In genomic region chr7:26850193-26850651, GRCh38 we compare ENCODE assay signal across 1 cellular context.
TF ChIP-seq lines count a peak whose summit lies in the region.

No MANE protein-coding gene starts in this region.

TF ChIP-seq in K562, 482 proteins besides CTCF, POLR2A, EP300 and RAD21 (continued from another document and continues in another):
- TF ChIP-seq, protein P1, sequence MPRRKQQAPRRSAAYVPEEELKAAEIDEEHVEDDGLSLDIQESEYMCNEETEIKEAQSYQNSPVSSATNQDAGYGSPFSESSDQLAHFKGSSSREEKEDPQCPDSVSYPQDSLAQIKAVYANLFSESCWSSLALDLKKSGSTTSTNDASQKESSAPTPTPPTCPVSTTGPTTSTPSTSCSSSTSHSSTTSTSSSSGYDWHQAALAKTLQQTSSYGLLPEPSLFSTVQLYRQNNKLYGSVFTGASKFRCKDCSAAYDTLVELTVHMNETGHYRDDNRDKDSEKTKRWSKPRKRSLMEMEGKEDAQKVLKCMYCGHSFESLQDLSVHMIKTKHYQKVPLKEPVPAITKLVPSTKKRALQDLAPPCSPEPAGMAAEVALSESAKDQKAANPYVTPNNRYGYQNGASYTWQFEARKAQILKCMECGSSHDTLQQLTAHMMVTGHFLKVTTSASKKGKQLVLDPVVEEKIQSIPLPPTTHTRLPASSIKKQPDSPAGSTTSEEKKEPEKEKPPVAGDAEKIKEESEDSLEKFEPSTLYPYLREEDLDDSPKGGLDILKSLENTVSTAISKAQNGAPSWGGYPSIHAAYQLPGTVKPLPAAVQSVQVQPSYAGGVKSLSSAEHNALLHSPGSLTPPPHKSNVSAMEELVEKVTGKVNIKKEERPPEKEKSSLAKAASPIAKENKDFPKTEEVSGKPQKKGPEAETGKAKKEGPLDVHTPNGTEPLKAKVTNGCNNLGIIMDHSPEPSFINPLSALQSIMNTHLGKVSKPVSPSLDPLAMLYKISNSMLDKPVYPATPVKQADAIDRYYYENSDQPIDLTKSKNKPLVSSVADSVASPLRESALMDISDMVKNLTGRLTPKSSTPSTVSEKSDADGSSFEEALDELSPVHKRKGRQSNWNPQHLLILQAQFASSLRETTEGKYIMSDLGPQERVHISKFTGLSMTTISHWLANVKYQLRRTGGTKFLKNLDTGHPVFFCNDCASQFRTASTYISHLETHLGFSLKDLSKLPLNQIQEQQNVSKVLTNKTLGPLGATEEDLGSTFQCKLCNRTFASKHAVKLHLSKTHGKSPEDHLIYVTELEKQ (CRISPR knock-in tag; IDR thresholded peaks at IDR 0.05), result no peak
- TF ChIP-seq RCOR1 (IDR thresholded peaks at IDR 0.05; ENCODE audit: borderline replicate concordance in 1 of 2, low read depth in 2 of 2, low read length in 2 of 2) (peak in 1 of 2 experiments; percentile 46; a peak in 1 of 4 replicates), RERE (CRISPR knock-in tag; IDR thresholded peaks at IDR 0.05; ENCODE audit: borderline replicate concordance) (no peak), ZNF212 (CRISPR knock-in tag; IDR thresholded peaks at IDR 0.05) (no peak), POLR2G (IDR thresholded peaks at IDR 0.05; ENCODE audit: low read depth, low read length) (no peak), ZNF133 (CRISPR knock-in tag; IDR thresholded peaks at IDR 0.05) (no peak), HNRNPLL (IDR thresholded peaks at IDR 0.05; ENCODE audit: low read depth, low read length, poor library complexity, severe bottlenecking) (no peak), NFIX (CRISPR knock-in tag; IDR thresholded peaks at IDR 0.05; ENCODE audit: low read depth) (no peak), ZKSCAN3 (CRISPR knock-in tag; IDR thresholded peaks at IDR 0.05) (no peak), AFF1 (IDR thresholded peaks at IDR 0.05; ENCODE audit: low read depth in 1 of 2, partially characterized antibody in 2 of 2) (peak in 1 of 2 experiments; percentile 61), SP1 (CRISPR knock-in tag; IDR thresholded peaks at IDR 0.05) (no peak), CBFA2T2 (conservative IDR thresholded peaks at IDR 0.05) (no peak), ZNF24 (IDR thresholded peaks at IDR 0.05) (no peak), L3MBTL2 (IDR thresholded peaks at IDR 0.05) (no peak), HLTF (IDR thresholded peaks at IDR 0.05) (no peak), TCF3 (CRISPR knock-in tag; IDR thresholded peaks at IDR 0.05) (no peak), HOXB6 (CRISPR knock-in tag; IDR thresholded peaks at IDR 0.05; ENCODE audit: borderline replicate concordance) (no peak), ZC3H11A (IDR thresholded peaks at IDR 0.05; ENCODE audit: low read depth, low read length) (no peak), SIX5 (IDR thresholded peaks at IDR 0.05; ENCODE audit: borderline replicate concordance in 1 of 2, insufficient read depth in 1 of 2, low read depth in 1 of 2, low read length in 2 of 2) (no peak), ZNF655 (CRISPR knock-in tag; IDR thresholded peaks at IDR 0.05) (no peak), ZNF121 (CRISPR knock-in tag; conservative IDR thresholded peaks at IDR 0.05) (no peak), ZNF589 (CRISPR knock-in tag; IDR thresholded peaks at IDR 0.05; ENCODE audit: low read depth) (peak; percentile 56; the same call in 1 of the 2 replicates), CC2D1A (IDR thresholded peaks at IDR 0.05) (peak; percentile 72; the same call in 1 of the 2 replicates), NFYB (IDR thresholded peaks at IDR 0.05; ENCODE audit: extremely low read depth, insufficient read length) (no peak)
- TF ChIP-seq, protein P2, sequence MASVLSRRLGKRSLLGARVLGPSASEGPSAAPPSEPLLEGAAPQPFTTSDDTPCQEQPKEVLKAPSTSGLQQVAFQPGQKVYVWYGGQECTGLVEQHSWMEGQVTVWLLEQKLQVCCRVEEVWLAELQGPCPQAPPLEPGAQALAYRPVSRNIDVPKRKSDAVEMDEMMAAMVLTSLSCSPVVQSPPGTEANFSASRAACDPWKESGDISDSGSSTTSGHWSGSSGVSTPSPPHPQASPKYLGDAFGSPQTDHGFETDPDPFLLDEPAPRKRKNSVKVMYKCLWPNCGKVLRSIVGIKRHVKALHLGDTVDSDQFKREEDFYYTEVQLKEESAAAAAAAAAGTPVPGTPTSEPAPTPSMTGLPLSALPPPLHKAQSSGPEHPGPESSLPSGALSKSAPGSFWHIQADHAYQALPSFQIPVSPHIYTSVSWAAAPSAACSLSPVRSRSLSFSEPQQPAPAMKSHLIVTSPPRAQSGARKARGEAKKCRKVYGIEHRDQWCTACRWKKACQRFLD (CRISPR knock-in tag; IDR thresholded peaks at IDR 0.05), result no peak; the same call in 1 of the 2 replicates
- TF ChIP-seq, protein P3, sequence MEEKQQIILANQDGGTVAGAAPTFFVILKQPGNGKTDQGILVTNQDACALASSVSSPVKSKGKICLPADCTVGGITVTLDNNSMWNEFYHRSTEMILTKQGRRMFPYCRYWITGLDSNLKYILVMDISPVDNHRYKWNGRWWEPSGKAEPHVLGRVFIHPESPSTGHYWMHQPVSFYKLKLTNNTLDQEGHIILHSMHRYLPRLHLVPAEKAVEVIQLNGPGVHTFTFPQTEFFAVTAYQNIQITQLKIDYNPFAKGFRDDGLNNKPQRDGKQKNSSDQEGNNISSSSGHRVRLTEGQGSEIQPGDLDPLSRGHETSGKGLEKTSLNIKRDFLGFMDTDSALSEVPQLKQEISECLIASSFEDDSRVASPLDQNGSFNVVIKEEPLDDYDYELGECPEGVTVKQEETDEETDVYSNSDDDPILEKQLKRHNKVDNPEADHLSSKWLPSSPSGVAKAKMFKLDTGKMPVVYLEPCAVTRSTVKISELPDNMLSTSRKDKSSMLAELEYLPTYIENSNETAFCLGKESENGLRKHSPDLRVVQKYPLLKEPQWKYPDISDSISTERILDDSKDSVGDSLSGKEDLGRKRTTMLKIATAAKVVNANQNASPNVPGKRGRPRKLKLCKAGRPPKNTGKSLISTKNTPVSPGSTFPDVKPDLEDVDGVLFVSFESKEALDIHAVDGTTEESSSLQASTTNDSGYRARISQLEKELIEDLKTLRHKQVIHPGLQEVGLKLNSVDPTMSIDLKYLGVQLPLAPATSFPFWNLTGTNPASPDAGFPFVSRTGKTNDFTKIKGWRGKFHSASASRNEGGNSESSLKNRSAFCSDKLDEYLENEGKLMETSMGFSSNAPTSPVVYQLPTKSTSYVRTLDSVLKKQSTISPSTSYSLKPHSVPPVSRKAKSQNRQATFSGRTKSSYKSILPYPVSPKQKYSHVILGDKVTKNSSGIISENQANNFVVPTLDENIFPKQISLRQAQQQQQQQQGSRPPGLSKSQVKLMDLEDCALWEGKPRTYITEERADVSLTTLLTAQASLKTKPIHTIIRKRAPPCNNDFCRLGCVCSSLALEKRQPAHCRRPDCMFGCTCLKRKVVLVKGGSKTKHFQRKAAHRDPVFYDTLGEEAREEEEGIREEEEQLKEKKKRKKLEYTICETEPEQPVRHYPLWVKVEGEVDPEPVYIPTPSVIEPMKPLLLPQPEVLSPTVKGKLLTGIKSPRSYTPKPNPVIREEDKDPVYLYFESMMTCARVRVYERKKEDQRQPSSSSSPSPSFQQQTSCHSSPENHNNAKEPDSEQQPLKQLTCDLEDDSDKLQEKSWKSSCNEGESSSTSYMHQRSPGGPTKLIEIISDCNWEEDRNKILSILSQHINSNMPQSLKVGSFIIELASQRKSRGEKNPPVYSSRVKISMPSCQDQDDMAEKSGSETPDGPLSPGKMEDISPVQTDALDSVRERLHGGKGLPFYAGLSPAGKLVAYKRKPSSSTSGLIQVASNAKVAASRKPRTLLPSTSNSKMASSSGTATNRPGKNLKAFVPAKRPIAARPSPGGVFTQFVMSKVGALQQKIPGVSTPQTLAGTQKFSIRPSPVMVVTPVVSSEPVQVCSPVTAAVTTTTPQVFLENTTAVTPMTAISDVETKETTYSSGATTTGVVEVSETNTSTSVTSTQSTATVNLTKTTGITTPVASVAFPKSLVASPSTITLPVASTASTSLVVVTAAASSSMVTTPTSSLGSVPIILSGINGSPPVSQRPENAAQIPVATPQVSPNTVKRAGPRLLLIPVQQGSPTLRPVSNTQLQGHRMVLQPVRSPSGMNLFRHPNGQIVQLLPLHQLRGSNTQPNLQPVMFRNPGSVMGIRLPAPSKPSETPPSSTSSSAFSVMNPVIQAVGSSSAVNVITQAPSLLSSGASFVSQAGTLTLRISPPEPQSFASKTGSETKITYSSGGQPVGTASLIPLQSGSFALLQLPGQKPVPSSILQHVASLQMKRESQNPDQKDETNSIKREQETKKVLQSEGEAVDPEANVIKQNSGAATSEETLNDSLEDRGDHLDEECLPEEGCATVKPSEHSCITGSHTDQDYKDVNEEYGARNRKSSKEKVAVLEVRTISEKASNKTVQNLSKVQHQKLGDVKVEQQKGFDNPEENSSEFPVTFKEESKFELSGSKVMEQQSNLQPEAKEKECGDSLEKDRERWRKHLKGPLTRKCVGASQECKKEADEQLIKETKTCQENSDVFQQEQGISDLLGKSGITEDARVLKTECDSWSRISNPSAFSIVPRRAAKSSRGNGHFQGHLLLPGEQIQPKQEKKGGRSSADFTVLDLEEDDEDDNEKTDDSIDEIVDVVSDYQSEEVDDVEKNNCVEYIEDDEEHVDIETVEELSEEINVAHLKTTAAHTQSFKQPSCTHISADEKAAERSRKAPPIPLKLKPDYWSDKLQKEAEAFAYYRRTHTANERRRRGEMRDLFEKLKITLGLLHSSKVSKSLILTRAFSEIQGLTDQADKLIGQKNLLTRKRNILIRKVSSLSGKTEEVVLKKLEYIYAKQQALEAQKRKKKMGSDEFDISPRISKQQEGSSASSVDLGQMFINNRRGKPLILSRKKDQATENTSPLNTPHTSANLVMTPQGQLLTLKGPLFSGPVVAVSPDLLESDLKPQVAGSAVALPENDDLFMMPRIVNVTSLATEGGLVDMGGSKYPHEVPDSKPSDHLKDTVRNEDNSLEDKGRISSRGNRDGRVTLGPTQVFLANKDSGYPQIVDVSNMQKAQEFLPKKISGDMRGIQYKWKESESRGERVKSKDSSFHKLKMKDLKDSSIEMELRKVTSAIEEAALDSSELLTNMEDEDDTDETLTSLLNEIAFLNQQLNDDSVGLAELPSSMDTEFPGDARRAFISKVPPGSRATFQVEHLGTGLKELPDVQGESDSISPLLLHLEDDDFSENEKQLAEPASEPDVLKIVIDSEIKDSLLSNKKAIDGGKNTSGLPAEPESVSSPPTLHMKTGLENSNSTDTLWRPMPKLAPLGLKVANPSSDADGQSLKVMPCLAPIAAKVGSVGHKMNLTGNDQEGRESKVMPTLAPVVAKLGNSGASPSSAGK (IDR thresholded peaks at IDR 0.05), result no peak
